8 cellular contexts compared by ENCODE assay signal in the genomic region with DNA sequence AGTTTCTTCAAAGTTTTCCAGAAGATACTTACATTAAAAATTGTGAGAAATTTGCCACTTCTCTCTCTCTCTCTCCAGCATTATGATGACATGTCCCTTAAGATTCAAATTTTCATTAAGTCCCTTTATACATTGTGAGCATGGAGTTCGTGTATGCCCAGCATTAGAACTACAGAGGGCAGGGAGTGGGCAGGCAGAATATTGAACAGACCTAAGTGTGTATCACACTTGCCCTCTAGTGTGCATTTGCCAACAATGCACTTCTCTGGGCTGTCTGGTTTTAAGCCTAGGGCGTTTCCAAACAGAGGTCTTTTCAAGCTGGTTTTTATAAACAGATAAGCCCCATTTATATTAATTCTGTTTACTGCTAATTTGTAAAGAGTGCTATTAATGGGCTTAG. TPM values are rescaled to one million over a fixed set of nuclear protein-coding genes. Genes with fewer than 3 reads are reported as not detected.
A peak's percentile ranks its signal among the peaks of the same experiment; 100 is the strongest.
DNase-seq lines count a peak whose midpoint lies in the region; ATAC-seq and TF ChIP-seq lines count a peak whose summit lies in the region.

No MANE protein-coding gene starts in this region.

- POLR2A ChIA-PET in T-cell (lab: Charles Lee) = interaction anchor here in 1 of 2 donors (0.5 kb wide), 1 partner anchor 17 kb away, joined by 4 read pairs; no protein-coding TSS in a partner anchor

- no peaks in the 10 kb centered on the region for H3K4me1 ChIP-seq in ovary (ENCODE audit: insufficient read depth)
- no peaks in the 10 kb centered on the region for H3K4me1 ChIP-seq in suprapubic skin

- peaks cover 11 to 12% of the 10 kb centered on the region in 2 donors for H3K27me3 Mint-ChIP-seq in T-cell

- H3K9me3 Mint-ChIP-seq in T-cell = no peaks in the 10 kb centered on the region

- H3K9me3 ChIP-seq in ovary = no peaks in the 10 kb centered on the region
- no peaks in the 10 kb centered on the region for H3K9me3 ChIP-seq in suprapubic skin

- TF ChIP-seq EP300 in ovary (IDR thresholded peaks at IDR 0.05) (no peak), suprapubic skin (IDR thresholded peaks at IDR 0.05) (no peak)

- no peak overlapping the region for H3K4me3 Mint-ChIP-seq in T-cell

- H3K27ac Mint-ChIP-seq in T-cell = no peak overlapping the region

- peak; percentile 85 for TF ChIP-seq CTCF in fibroblast of the aortic adventitia (IDR thresholded peaks at IDR 0.05; ENCODE audit: insufficient read depth, low read length)
- peak in 1 of 3 donors; percentile 42 for TF ChIP-seq CTCF in ovary (IDR thresholded peaks at IDR 0.05)
- peak in 1 of 2 donors; percentile 35 for TF ChIP-seq CTCF in suprapubic skin (IDR thresholded peaks at IDR 0.05)

- H3K27ac ChIP-seq in ovary (no peak overlapping the region), suprapubic skin (no peak overlapping the region)

- no peaks in the 10 kb centered on the region for H3K4me1 Mint-ChIP-seq in T-cell

- intact Hi-C loops in ovary (cut with DNase I) = no loop called here

- H3K36me3 ChIP-seq in ovary (no peaks in the 10 kb centered on the region), suprapubic skin (no peaks in the 10 kb centered on the region)

- DNase-seq in ACHN (peak; percentile 70), GM03348 (ENCODE audit: low spot score) (peak; percentile 72), H4 (ENCODE audit: low spot score) (peak; percentile 64), KBM-7 (peak; percentile 32), T-cell (peak in 2 of 34 experiments; percentile 6 to 9), fibroblast of the aortic adventitia (ENCODE audit: low read depth) (peak; percentile 82), ovary (peak in 3 of 5 donors; percentile 20 to 30 (median 27)), suprapubic skin (ENCODE audit: low spot score in 2 of 2) (no peak)

- H3K4me3 ChIP-seq in fibroblast of the aortic adventitia (ENCODE audit: low read depth, low read length) (no peak overlapping the region), ovary (no peak overlapping the region), suprapubic skin (no peak overlapping the region)

- WGBS in ovary, 3 donors = 2 to 8% (median 3%) methylated on average over 2 of the region's 2 CpGs
- WGBS in suprapubic skin = 5% methylated on average over 2 of the region's 2 CpGs

- TF ChIP-seq POLR2A in ovary (IDR thresholded peaks at IDR 0.05) (no peak), suprapubic skin (IDR thresholded peaks at IDR 0.05) (no peak)

- H3K27me3 ChIP-seq in ovary = no peaks in the 10 kb centered on the region
- H3K27me3 ChIP-seq in suprapubic skin = no peaks in the 10 kb centered on the region

- CTCF ChIA-PET in T-cell (lab: Charles Lee) = no interaction called here

- in situ Hi-C loops in ACHN (cut with HindIII; ENCODE audit: low pct_ligation_motif_present, low pct_unique_long_range_greater_than_20kb, low sequenced_read_pairs) = no loop called here
- in situ Hi-C loops in KBM-7 (cut with MboI; ENCODE audit: low pct_unique_long_range_greater_than_20kb, low sequenced_read_pairs) = no loop called here

- H3K36me3 Mint-ChIP-seq in T-cell = no peaks in the 10 kb centered on the region

- ATAC-seq in T-cell (replicated peaks in 1 of 4) = peak; percentile 55 to 69 (median 64)

RNA-seq across cellular contexts. Expression of a gene that starts 28.3 kb away (rescaled TPM):
- 39.3 and 40.2 TPM in 2 replicates for total RNA-seq in H4 (2014; rRNA removed; shearing (Covaris generic))
- 10 to 100 TPM; 16.2 to 22.0 (median 18.3) TPM for total RNA-seq in T-cell
- total RNA-seq in fibroblast of the aortic adventitia (ENCODE audit: low replicate concordance) = 20.1 and 27.8 TPM in 2 replicates
- 10 to 100 TPM; 14.5 to 54.0 (median 32.6) TPM for total RNA-seq in ovary
- polyA plus RNA-seq in ovary = 10 to 100 TPM; 23.4 to 24.9 TPM
- total RNA-seq in suprapubic skin = 10 to 100 TPM; 13.2 to 17.1 (median 13.5) TPM

Comparison
In these comparisons a context has a peak if more than half of its experiments do, and no peak if none do; other contexts are left out.
1. DNase-seq: peak in ACHN (single experiment), GM03348 (single experiment), H4 (single experiment), KBM-7 (single experiment), fibroblast of the aortic adventitia (single experiment) and ovary (3 of 5); none in suprapubic skin (0 of 2).